Comparison of ENCODE assay signal across 8 cellular contexts in the genomic region with DNA sequence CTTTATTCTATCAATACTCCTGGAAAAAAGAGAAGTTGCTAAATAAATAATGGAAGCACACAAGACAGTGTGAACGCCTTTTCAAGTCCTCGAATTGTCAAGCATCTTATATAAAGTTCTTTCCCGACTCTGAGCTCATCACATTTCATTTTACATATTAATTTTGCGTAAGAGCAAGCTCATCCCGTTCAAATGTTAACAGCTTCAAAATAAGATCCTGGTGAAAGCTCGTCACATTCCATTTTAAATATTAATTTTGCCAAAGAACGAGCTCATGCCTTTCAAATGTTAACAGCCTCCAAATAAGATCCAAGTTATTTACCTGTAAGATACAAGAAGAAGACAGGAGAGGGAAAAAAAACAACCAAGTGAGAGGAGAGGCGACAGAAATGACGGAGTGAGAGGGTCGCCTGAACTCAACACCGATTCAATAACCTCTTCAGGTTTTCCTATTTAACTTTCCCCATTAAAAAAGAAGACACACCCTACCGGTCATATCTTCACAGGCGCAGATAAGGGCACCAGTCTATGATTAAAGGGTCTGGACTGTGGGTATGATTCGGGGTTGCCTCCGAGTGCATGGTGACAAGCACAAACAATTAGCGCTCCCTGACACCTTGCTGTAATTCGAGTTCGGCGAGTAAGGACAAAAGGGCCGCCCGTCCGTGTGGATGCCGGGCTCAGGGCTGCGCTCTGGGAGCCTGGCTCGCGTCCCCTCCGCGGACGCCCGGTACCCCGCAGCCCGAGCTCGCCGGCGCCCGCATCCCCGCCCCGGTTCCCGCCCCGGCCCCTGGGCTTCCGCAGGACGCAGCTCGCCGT.
DNase-seq lines count a peak whose midpoint lies in the region; ATAC-seq and TF ChIP-seq lines count a peak whose summit lies in the region.

No MANE protein-coding gene starts in this region.

- peak overlapping the region in 3 of 4 donors; percentile 22 to 84 (median 44) for H3K4me3 ChIP-seq in adrenal gland

- no peaks in the 10 kb centered on the region for H3K36me3 ChIP-seq in adrenal gland (replicated peaks in 1 of 2)

- ATAC-seq in activated CD8-positive, alpha-beta memory T cell treated with anti-CD3 and anti-CD28 coated beads, Interleukin-2, amount 10 ng/mL, durations not matched to agents 7 days and 5 days, result peak; percentile 25
- ATAC-seq in stimulated activated effector memory CD8-positive, alpha-beta T cell treated with anti-CD3 and anti-CD28 coated beads, Interleukin-12 subunit alpha, Interleukin-12 subunit beta, amount 100 ng/mL, for 72 hours, result peak; percentile 38
- ATAC-seq in GM18520 (IDR thresholded peaks at IDR 0.05; ENCODE audit: unreplicated experiment), result no peak

- peak overlapping the region; percentile 83 for H3K4me3 Mint-ChIP-seq in activated CD8-positive, alpha-beta memory T cell treated with anti-CD3 and anti-CD28 coated beads, Interleukin-2, amount 10 ng/mL, durations not matched to agents 7 days and 5 days
- H3K4me3 Mint-ChIP-seq in HFFc6, result peak overlapping the region; percentile 91
- peak overlapping the region; percentile 83 for H3K4me3 Mint-ChIP-seq in stimulated activated effector memory CD8-positive, alpha-beta T cell treated with anti-CD3 and anti-CD28 coated beads, Interleukin-12 subunit alpha, Interleukin-12 subunit beta, amount 100 ng/mL, for 72 hours

- TF ChIP-seq CTCF in HFFc6 (IDR thresholded peaks at IDR 0.05), result no peak; the same call in 1 of the 2 replicates
- peak in 1 of 6 experiments; percentile 26 for TF ChIP-seq CTCF in adrenal gland (IDR thresholded peaks at IDR 0.05)

- peaks cover 29% of the 10 kb centered on the region for H3K4me1 Mint-ChIP-seq in activated CD8-positive, alpha-beta memory T cell treated with anti-CD3 and anti-CD28 coated beads, Interleukin-2, amount 10 ng/mL, durations not matched to agents 7 days and 5 days
- peaks cover 31% of the 10 kb centered on the region for H3K4me1 Mint-ChIP-seq in HFFc6 (ENCODE audit: low read depth)
- peaks cover 30% of the 10 kb centered on the region for H3K4me1 Mint-ChIP-seq in stimulated activated effector memory CD8-positive, alpha-beta T cell treated with anti-CD3 and anti-CD28 coated beads, Interleukin-12 subunit alpha, Interleukin-12 subunit beta, amount 100 ng/mL, for 72 hours

- H3K27me3 ChIP-seq in adrenal gland, result no peaks in the 10 kb centered on the region

- H3K9me3 ChIP-seq in adrenal gland (replicated peaks in 1 of 3), result peaks cover 0 to 4% (median 0%) of the 10 kb centered on the region in 3 donors

- peak overlapping the region in 4 of 5 donors; percentile 45 to 96 (median 88) for H3K27ac ChIP-seq in adrenal gland

- peak overlapping the region; percentile 67 for H3K27ac Mint-ChIP-seq in activated CD8-positive, alpha-beta memory T cell treated with anti-CD3 and anti-CD28 coated beads, Interleukin-2, amount 10 ng/mL, durations not matched to agents 7 days and 5 days
- peak overlapping the region; percentile 54 for H3K27ac Mint-ChIP-seq in HFFc6
- H3K27ac Mint-ChIP-seq in stimulated activated effector memory CD8-positive, alpha-beta T cell treated with anti-CD3 and anti-CD28 coated beads, Interleukin-12 subunit alpha, Interleukin-12 subunit beta, amount 100 ng/mL, for 72 hours, result peak overlapping the region; percentile 89

- peaks cover 5% of the 10 kb centered on the region for H3K36me3 Mint-ChIP-seq in activated CD8-positive, alpha-beta memory T cell treated with anti-CD3 and anti-CD28 coated beads, Interleukin-2, amount 10 ng/mL, durations not matched to agents 7 days and 5 days
- H3K36me3 Mint-ChIP-seq in HFFc6 (ENCODE audit: low read depth), result peaks cover 6% of the 10 kb centered on the region; the same call in 1 of the 2 replicates
- peaks cover 6% of the 10 kb centered on the region for H3K36me3 Mint-ChIP-seq in stimulated activated effector memory CD8-positive, alpha-beta T cell treated with anti-CD3 and anti-CD28 coated beads, Interleukin-12 subunit alpha, Interleukin-12 subunit beta, amount 100 ng/mL, for 72 hours

- 3 to 7% (median 4%) methylated on average over 15 to 44 of the region's 44 CpGs for WGBS in adrenal gland, 4 donors

- peaks cover 0 to 9% of the 10 kb centered on the region in 2 donors for H3K4me1 ChIP-seq in adrenal gland (replicated peaks in 1 of 2)

- CTCF ChIA-PET in activated CD8-positive, alpha-beta memory T cell treated with anti-CD3 and anti-CD28 coated beads, Interleukin-2, amount 10 ng/mL, durations not matched to agents 7 days and 5 days (lab: Charles Lee), result interaction anchor here (0.8 to 6.4 kb wide), 20 partner anchors 11 to 316 kb away, joined by 3 to 37 read pairs (median 6); partner anchors contain the start of gene RHEB

- peak; percentile 56 for DNase-seq in activated CD8-positive, alpha-beta memory T cell treated with anti-CD3 and anti-CD28 coated beads, Interleukin-2, amount 10 ng/mL, durations not matched to agents 7 days and 5 days
- no peak for DNase-seq in activated CD8-positive, alpha-beta memory T cell treated with anti-CD3 and anti-CD28 coated beads for 24 hours
- peak; percentile 19 for DNase-seq in HFFc6
- peak; percentile 58 for DNase-seq in NCI-H345 (lab: John Stamatoyannopoulos, UW)
- DNase-seq in adrenal gland, result peak in 4 of 7 donors; percentile 21 to 56 (median 28)
- peak; percentile 41 for DNase-seq in iris pigment epithelial cell (ENCODE audit: low read depth)
- no peak for DNase-seq in stimulated activated effector memory CD8-positive, alpha-beta T cell treated with anti-CD3 and anti-CD28 coated beads, Interleukin-12 subunit alpha, Interleukin-12 subunit beta, amount 100 ng/mL, for 72 hours (ENCODE audit: low spot score in 2 of 2)

- intact Hi-C loops in adrenal gland (cut with DNase I), result loop anchor here in 1 of 2 donors (10.0 kb wide), 1 partner anchor 113 kb away; no protein-coding TSS in a partner anchor

- TF ChIP-seq POLR2A in adrenal gland (IDR thresholded peaks at IDR 0.05), result no peak

- no peaks in the 10 kb centered on the region for H3K27me3 Mint-ChIP-seq in activated CD8-positive, alpha-beta memory T cell treated with anti-CD3 and anti-CD28 coated beads, Interleukin-2, amount 10 ng/mL, durations not matched to agents 7 days and 5 days
- H3K27me3 Mint-ChIP-seq in HFFc6 (ENCODE audit: insufficient read depth), result peaks cover 1% of the 10 kb centered on the region; the same call in 1 of the 2 replicates

- peaks cover 2% of the 10 kb centered on the region for H3K9me3 Mint-ChIP-seq in activated CD8-positive, alpha-beta memory T cell treated with anti-CD3 and anti-CD28 coated beads, Interleukin-2, amount 10 ng/mL, durations not matched to agents 7 days and 5 days (ENCODE audit: low read depth)
- no peaks in the 10 kb centered on the region for H3K9me3 Mint-ChIP-seq in HFFc6
- H3K9me3 Mint-ChIP-seq in stimulated activated effector memory CD8-positive, alpha-beta T cell treated with anti-CD3 and anti-CD28 coated beads, Interleukin-12 subunit alpha, Interleukin-12 subunit beta, amount 100 ng/mL, for 72 hours, result no peaks in the 10 kb centered on the region

Comparison
In these comparisons a context has a peak if more than half of its experiments do, and no peak if none do; other contexts are left out.
1. DNase-seq: peak in activated CD8-positive, alpha-beta memory T cell treated with anti-CD3 and anti-CD28 coated beads, Interleukin-2, amount 10 ng/mL, durations not matched to agents 7 days and 5 days (single experiment), HFFc6 (single experiment), NCI-H345 (single experiment), adrenal gland (4 of 7) and iris pigment epithelial cell (single experiment); none in activated CD8-positive, alpha-beta memory T cell treated with anti-CD3 and anti-CD28 coated beads for 24 hours (single experiment) and stimulated activated effector memory CD8-positive, alpha-beta T cell treated with anti-CD3 and anti-CD28 coated beads, Interleukin-12 subunit alpha, Interleukin-12 subunit beta, amount 100 ng/mL, for 72 hours (0 of 2).
2. Peak in every context shown above with its lines, with median percentiles within 50 percentile points of each other: H3K27ac Mint-ChIP-seq and H3K4me3 Mint-ChIP-seq.